ENCODE assay signal across 8 cellular contexts in the genomic region with DNA sequence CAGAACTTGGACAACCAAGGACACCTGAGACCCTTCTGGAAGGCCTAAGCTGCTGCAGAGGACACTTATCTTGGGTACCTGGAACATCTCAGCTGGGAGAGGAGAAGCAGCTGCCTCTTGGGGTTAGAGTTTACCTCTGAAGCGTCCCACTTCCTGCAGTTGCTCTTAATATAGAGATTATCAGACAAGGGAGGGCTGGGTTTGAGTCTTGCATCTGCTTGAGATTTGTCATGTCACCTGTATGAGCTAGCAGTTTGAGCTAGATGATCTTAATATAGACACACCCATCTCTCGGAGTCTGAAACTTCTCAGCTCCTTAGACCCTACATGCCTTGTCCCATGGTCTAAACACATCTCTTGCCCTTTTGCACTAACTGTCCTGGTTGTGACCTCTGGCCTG.
"Had no signal": no experiment of that assay in that cellular context is flagged by ENCODE, and none has a peak within 500 bp of the region (broad histone marks: within the 10 kb centered on the region; RNA-seq: fewer than 3 reads in every experiment).

No MANE protein-coding gene starts in this region.

- H3K4me3 ChIP-seq: GM23338, K562 had no signal

- H3K4me2 ChIP-seq: GM23338 had no signal

- ATAC-seq: GM23338, HepG2, K562 had no signal

- H3K4me3 Mint-ChIP-seq: GM23338, H9, IgD-negative memory B cell had no signal

- H3K9me3 Mint-ChIP-seq: GM23338, H9, IgD-negative memory B cell had no signal

- H3K27ac Mint-ChIP-seq: GM23338, H9, IgD-negative memory B cell had no signal

- H2AFZ ChIP-seq: GM23338 had no signal

- H3K4me1 Mint-ChIP-seq: IgD-negative memory B cell had no signal

- DNase-seq: H9, HCEC 1CT, KG1 had no signal

- H3K27ac ChIP-seq: HL-60 had no signal
